In genomic region chr17:75904749-75905521, GRCh38 we compare ENCODE assay signal across 8 cellular contexts. TPM values are rescaled to one million over a fixed set of nuclear protein-coding genes. Genes with fewer than 3 reads are reported as not detected.
DNase-seq lines count a peak whose midpoint lies in the region; FAIRE-seq and TF ChIP-seq lines count a peak whose summit lies in the region.

TSS of gene MRPL38 (minus strand) at chr17:75904884. CDS start at chr17:75904875, 9 bp downstream.

- no peak within 1 kb of the TSS for H2BK12ac ChIP-seq in H9 (ENCODE audit: insufficient read length, low read depth, low read length)

- no peaks in the 10 kb centered on the region for H3K9me3 Mint-ChIP-seq in H9
- no peaks in the 10 kb centered on the region for H3K9me3 Mint-ChIP-seq in neural progenitor cell

- H3K4me2 ChIP-seq in H9 (ENCODE audit: insufficient read depth, insufficient read length, low read length) (peak within 1 kb of the TSS; percentile 79), neural progenitor cell (peak within 1 kb of the TSS; percentile 83)

- peak; percentile 99 for DNase-seq in H9
- peak; percentile 97 for DNase-seq in MG63
- DNase-seq in SHP77 treated with DMSO at 0.1 percent for 48 hours (lab: John Stamatoyannopoulos, UW) = peak; percentile 96
- peak; percentile 92 for DNase-seq in activated gamma-delta T cell (lab: John Stamatoyannopoulos, UW)
- peak; percentile 95 for DNase-seq in fibroblast of villous mesenchyme (ENCODE audit: low read depth)
- peak; percentile 98 for DNase-seq in neural progenitor cell (ENCODE audit: low spot score)
- DNase-seq in stromal cell of bone marrow (ENCODE audit: low read depth) = peak; percentile 69

- peaks cover 35% of the 10 kb centered on the region for H3K36me3 ChIP-seq in MG63
- no peaks in the 10 kb centered on the region for H3K36me3 ChIP-seq in neural progenitor cell

- no peak within 1 kb of the TSS for H4K5ac ChIP-seq in H9 (ENCODE audit: insufficient read length, low read depth, low read length)

- no peak within 1 kb of the TSS for H4K8ac ChIP-seq in H9 (replicated peaks; ENCODE audit: insufficient read length, low read depth, low read length)

- H3K27ac ChIP-seq in H9 (ENCODE audit: insufficient read length, low read depth, low read length) = no peak within 1 kb of the TSS
- peak within 1 kb of the TSS; percentile 54 for H3K27ac ChIP-seq in neural progenitor cell

- WGBS in H9 (ENCODE audit: extremely low coverage, insufficient read length, low lambda C conversion rate) = no CpG with 5 or more reads among the region's 69 CpGs

- H3K4me3 ChIP-seq in MG63 = peak within 1 kb of the TSS; percentile 91
- peak within 1 kb of the TSS; percentile 84 for H3K4me3 ChIP-seq in fibroblast of villous mesenchyme (ENCODE audit: low read depth, low read length)
- peak within 1 kb of the TSS; percentile 94 for H3K4me3 ChIP-seq in neural progenitor cell

- H3K9me3 ChIP-seq in H9 (ENCODE audit: control insufficient read depth, low read depth, low read length) = no peaks in the 10 kb centered on the region
- H3K9me3 ChIP-seq in MG63 = no peaks in the 10 kb centered on the region
- no peaks in the 10 kb centered on the region for H3K9me3 ChIP-seq in neural progenitor cell (ENCODE audit: low read depth)

- peaks cover 5% of the 10 kb centered on the region for H3K23me2 ChIP-seq in H9 (ENCODE audit: insufficient read length, low read depth, low read length, poor library complexity, severe bottlenecking)

- no peaks in the 10 kb centered on the region for H4K20me1 ChIP-seq in H9 (ENCODE audit: control insufficient read depth, insufficient read depth, insufficient read length)
- H4K20me1 ChIP-seq in neural progenitor cell (ENCODE audit: low read depth) = no peaks in the 10 kb centered on the region

- no peaks in the 10 kb centered on the region for H3K4me1 ChIP-seq in H9 (ENCODE audit: insufficient read depth, low read length)
- H3K4me1 ChIP-seq in neural progenitor cell = peaks cover 9% of the 10 kb centered on the region

- H2AK5ac ChIP-seq in H9 (ENCODE audit: insufficient read length, low read length) = no peak within 1 kb of the TSS

- H4K91ac ChIP-seq in H9 (ENCODE audit: insufficient read length, low read depth, low read length) = no peak within 1 kb of the TSS

- TF ChIP-seq CTCF in H9 (conservative IDR thresholded peaks at IDR 0.05) (peak; percentile 100), fibroblast of villous mesenchyme (IDR thresholded peaks at IDR 0.05; ENCODE audit: insufficient read depth, low read depth, low read length) (peak; percentile 88), neural progenitor cell (IDR thresholded peaks at IDR 0.05) (peak; percentile 99)

- H3K4me3 Mint-ChIP-seq in H9 = peak within 1 kb of the TSS; percentile 91 to 94
- H3K4me3 Mint-ChIP-seq in neural progenitor cell = peak within 1 kb of the TSS; percentile 97

- no peak within 1 kb of the TSS for H3K4ac ChIP-seq in H9 (ENCODE audit: low read depth, low read length)

- H3T11ph ChIP-seq in H9 (ENCODE audit: low read length) = no peak within 1 kb of the TSS

- H3K14ac ChIP-seq in H9 (ENCODE audit: insufficient read depth, low read length) = peak within 1 kb of the TSS; percentile 78

- H3K18ac ChIP-seq in H9 (ENCODE audit: insufficient read length, low read depth, low read length) = no peak within 1 kb of the TSS

- peaks cover 24% of the 10 kb centered on the region for H3F3A ChIP-seq in neural progenitor cell (ENCODE audit: low read depth)

- H3K27me3 ChIP-seq in H9 (ENCODE audit: insufficient read depth, low read length) = no peaks in the 10 kb centered on the region
- no peaks in the 10 kb centered on the region for H3K27me3 ChIP-seq in MG63
- no peaks in the 10 kb centered on the region for H3K27me3 ChIP-seq in neural progenitor cell

- H3K36me3 Mint-ChIP-seq in H9 (ENCODE audit: insufficient read depth in 1 of 3, low read depth in 3 of 3) = peaks cover 12 to 28% (median 22%) of the 10 kb centered on the region in 3 experiments; a peak in 6 of 7 replicates
- H3K36me3 Mint-ChIP-seq in neural progenitor cell = peaks cover 4% of the 10 kb centered on the region

- no peak within 1 kb of the TSS for H2BK120ac ChIP-seq in H9 (ENCODE audit: low read depth, low read length, poor library complexity, severe bottlenecking)

- H3K23ac ChIP-seq in H9 (ENCODE audit: insufficient read length, low read depth, low read length) = no peak within 1 kb of the TSS

- no peaks in the 10 kb centered on the region for H3K79me1 ChIP-seq in H9 (ENCODE audit: insufficient read depth, low read depth, low read length, poor library complexity, severe bottlenecking)

- H2BK20ac ChIP-seq in H9 (ENCODE audit: low read depth, low read length, poor library complexity, severe bottlenecking) = no peak within 1 kb of the TSS

- no peak within 1 kb of the TSS for H2BK5ac ChIP-seq in H9 (ENCODE audit: insufficient read length, low read length)

- peak within 1 kb of the TSS; percentile 93 to 96 (median 95) for H3K27ac Mint-ChIP-seq in H9
- peak within 1 kb of the TSS; percentile 86 for H3K27ac Mint-ChIP-seq in neural progenitor cell

- H3K4me1 Mint-ChIP-seq in H9 (peaks cover 2 to 3% of the 10 kb centered on the region in 2 experiments; a peak in 1 of 4 replicates), neural progenitor cell (peaks cover 3% of the 10 kb centered on the region)

- no peaks in the 10 kb centered on the region for H3K79me2 ChIP-seq in H9 (ENCODE audit: insufficient read depth, low read length)
- peaks cover 18% of the 10 kb centered on the region for H3K79me2 ChIP-seq in neural progenitor cell (ENCODE audit: low read depth)

- FAIRE-seq in G401.6 (lab: Jason Lieb, UNC) = peak; percentile 88

- no peak within 1 kb of the TSS for H2BK15ac ChIP-seq in H9 (ENCODE audit: low read depth, low read length)

- H3K9ac ChIP-seq in H9 (ENCODE audit: extremely low read depth, insufficient read length, low read length) (peak within 1 kb of the TSS; percentile 70), neural progenitor cell (peak within 1 kb of the TSS; percentile 90)

- no peaks in the 10 kb centered on the region for H3K27me3 Mint-ChIP-seq in H9 (ENCODE audit: low read depth)
- H3K27me3 Mint-ChIP-seq in neural progenitor cell (ENCODE audit: insufficient read depth, low read depth) = peaks cover 5% of the 10 kb centered on the region

- no peak within 1 kb of the TSS for H3K56ac ChIP-seq in H9 (ENCODE audit: insufficient read length, low read depth, low read length)

- H2AFZ ChIP-seq in H9 (ENCODE audit: low read length) (no peak within 1 kb of the TSS), neural progenitor cell (replicated peaks) (peak within 1 kb of the TSS; percentile 67)

RNA-seq across cellular contexts. Expression of gene MRPL38, which starts in this region (rescaled TPM):
- 108 and 118 TPM in 2 replicates for total RNA-seq in H9 (2021)
- total RNA-seq in MG63 (2014; rRNA removed; shearing (Covaris generic); ENCODE audit: low replicate concordance) = 75.8 and 100 TPM in 2 replicates
- 33.7 and 45.1 TPM in 2 replicates for total RNA-seq in fibroblast of villous mesenchyme
- total RNA-seq in neural progenitor cell (ENCODE audit: low replicate concordance) = 26.8 and 57.4 TPM in 2 replicates
